In genomic region chr4:138085956-138086355, GRCh38 we compare ENCODE assay signal across 17 cellular contexts.
DNase-seq lines count a peak whose midpoint lies in the region; ATAC-seq, FAIRE-seq and TF ChIP-seq lines count a peak whose summit lies in the region.
"Had no signal": no experiment of that assay in that cellular context is flagged by ENCODE, and none has a peak within 500 bp of the region (broad histone marks: within the 10 kb centered on the region; RNA-seq: fewer than 3 reads in every experiment).

No MANE protein-coding gene starts in this region.

- no peak overlapping the region for H3K18ac ChIP-seq in neuronal stem cell (ENCODE audit: low read length)
- H3K18ac ChIP-seq in mesenchymal stem cell (ENCODE audit: low read depth in 1 of 2, low read length in 2 of 2), result no peak overlapping the region

- peak; percentile 37 for FAIRE-seq in endothelial cell of umbilical vein (lab: Jason Lieb, UNC)
- FAIRE-seq: A204.1, GM12891, H54, HepG2, HTR-8/SVneo had no signal

- H4K20me1 ChIP-seq in endothelial cell of umbilical vein (replicated peaks; ENCODE audit: control insufficient read depth, extremely low read depth, insufficient read depth, low read length), result no peaks in the 10 kb centered on the region

- H2AK5ac ChIP-seq in neuronal stem cell (ENCODE audit: low read depth, low read length) (no peak overlapping the region), mesenchymal stem cell (ENCODE audit: low read length, severe bottlenecking) (no peak overlapping the region)

- peaks cover 0 to 2% (median 0%) of the 10 kb centered on the region in 5 experiments for H3K9me3 Mint-ChIP-seq in brain
- no peaks in the 10 kb centered on the region for H3K9me3 Mint-ChIP-seq in activated T-helper 17 cell treated with anti-CD3 and anti-CD28 coated beads, Interleukin-2, amount 50 U/mL, for 72 hours
- H3K9me3 Mint-ChIP-seq in activated CD8-positive, alpha-beta T cell treated with anti-CD3 and anti-CD28 coated beads for 36 hours, result no peaks in the 10 kb centered on the region
- H3K9me3 Mint-ChIP-seq: CD8-positive, alpha-beta T cell had no signal

- H4K8ac ChIP-seq in neuronal stem cell (ENCODE audit: low read depth, low read length) (no peak overlapping the region), mesenchymal stem cell (ENCODE audit: low read length) (no peak overlapping the region)

- CTCF ChIA-PET in endothelial cell of umbilical vein (lab: Charles Lee), result interaction anchor here (0.6 to 7.1 kb wide), 3 partner anchors 23 to 492 kb away, joined by 3 to 309 read pairs (median 3); no protein-coding TSS in a partner anchor
- CTCF ChIA-PET in activated CD8-positive, alpha-beta T cell treated with anti-CD3 and anti-CD28 coated beads for 36 hours (lab: Charles Lee), result no interaction called here

- WGBS in neuronal stem cell (ENCODE audit: extremely low coverage in 2 of 2, insufficient read length in 2 of 2, insufficient replicate concordance in 1 of 2), 2 donors, result no CpG with 5 or more reads among the region's 6 CpGs
- 98% methylated on average over 4 of the region's 6 CpGs for WGBS in mesenchymal stem cell

- H4K91ac ChIP-seq in neuronal stem cell (ENCODE audit: low read depth, low read length, poor library complexity) (no peak overlapping the region), mesenchymal stem cell (ENCODE audit: low read length) (no peak overlapping the region)

- no peak overlapping the region for H3K4me3 Mint-ChIP-seq in brain
- no peak overlapping the region for H3K4me3 Mint-ChIP-seq in activated T-helper 17 cell treated with anti-CD3 and anti-CD28 coated beads, Interleukin-2, amount 50 U/mL, for 72 hours
- H3K4me3 Mint-ChIP-seq in activated CD8-positive, alpha-beta T cell treated with anti-CD3 and anti-CD28 coated beads for 36 hours, result no peak overlapping the region
- H3K4me3 Mint-ChIP-seq: B cell; CD8-positive, alpha-beta T cell had no signal

- no peak for ATAC-seq in activated T-helper 17 cell treated with anti-CD3 and anti-CD28 coated beads, Interleukin-2, amount 50 U/mL, for 72 hours (replicated peaks)
- ATAC-seq in activated CD8-positive, alpha-beta T cell treated with anti-CD3 and anti-CD28 coated beads for 36 hours, result no peak
- no peak for ATAC-seq in GM19467 (IDR thresholded peaks at IDR 0.05; ENCODE audit: unreplicated experiment)
- ATAC-seq: CD8-positive, alpha-beta T cell; HCT116; HepG2 had no signal

- H3K4me2 ChIP-seq in endothelial cell of umbilical vein (ENCODE audit: insufficient read depth, low read length), result no peak overlapping the region
- no peak overlapping the region for H3K4me2 ChIP-seq in neuronal stem cell (ENCODE audit: insufficient read depth, low read length, poor library complexity, severe bottlenecking)
- no peak overlapping the region for H3K4me2 ChIP-seq in mesenchymal stem cell (ENCODE audit: low read length, poor library complexity, severe bottlenecking)

- no peaks in the 10 kb centered on the region for H3K27me3 ChIP-seq in endothelial cell of umbilical vein (ENCODE audit: control insufficient read depth in 2 of 2, insufficient read depth in 2 of 2, low read length in 2 of 2)
- no peaks in the 10 kb centered on the region for H3K27me3 ChIP-seq in neuronal stem cell (ENCODE audit: control insufficient read depth in 3 of 3, insufficient read depth in 3 of 3, low read depth in 1 of 3, low read length in 3 of 3)
- H3K27me3 ChIP-seq in mesenchymal stem cell (ENCODE audit: control insufficient read depth in 1 of 2, insufficient read depth in 1 of 2, low read length in 2 of 2), result no peaks in the 10 kb centered on the region

- H2BK12ac ChIP-seq in neuronal stem cell (ENCODE audit: low read length), result no peak overlapping the region
- no peak overlapping the region for H2BK12ac ChIP-seq in mesenchymal stem cell (ENCODE audit: low read length in 2 of 2)

- no TSS peak for BruUV-seq in endothelial cell of umbilical vein (replicated peaks; lab: Mats Ljungman, UMichigan)

- H3K9ac ChIP-seq in endothelial cell of umbilical vein (replicated peaks; ENCODE audit: extremely low read depth, insufficient read depth, low read length), result no peak overlapping the region
- H3K9ac ChIP-seq in neuronal stem cell (ENCODE audit: low read depth, low read length, poor library complexity), result no peak overlapping the region
- H3K9ac ChIP-seq in mesenchymal stem cell (ENCODE audit: low read length), result no peak overlapping the region

- H3K14ac ChIP-seq in neuronal stem cell (ENCODE audit: low read length) (no peak overlapping the region), mesenchymal stem cell (ENCODE audit: low read length in 2 of 2) (no peak overlapping the region)

- H3K4ac ChIP-seq in neuronal stem cell (ENCODE audit: low read length) (no peak overlapping the region), mesenchymal stem cell (ENCODE audit: low read depth in 1 of 2, low read length in 2 of 2) (no peak overlapping the region)

- H3K79me1 ChIP-seq in neuronal stem cell (ENCODE audit: low read depth, low read length), result no peaks in the 10 kb centered on the region
- no peaks in the 10 kb centered on the region for H3K79me1 ChIP-seq in mesenchymal stem cell (replicated peaks; ENCODE audit: low read length, poor library complexity, severe bottlenecking)

- H3K27ac ChIP-seq in endothelial cell of umbilical vein (ENCODE audit: insufficient read depth, low read depth, low read length) (no peak overlapping the region), neuronal stem cell (replicated peaks; ENCODE audit: low read length) (no peak overlapping the region), mesenchymal stem cell (ENCODE audit: low read length, poor library complexity, severe bottlenecking) (no peak overlapping the region)
- H3K27ac ChIP-seq: C4-2B had no signal

- DNase-seq in endothelial cell of umbilical vein (ENCODE audit: low read depth, low spot score), result peak; percentile 68
- DNase-seq in neuronal stem cell (ENCODE audit: low spot score), result no peak
- DNase-seq in activated CD8-positive, alpha-beta T cell treated with anti-CD3 and anti-CD28 coated beads for 36 hours, result no peak
- DNase-seq in mesenchymal stem cell, result no peak
- DNase-seq: CD8-positive, alpha-beta T cell; DMS53 had no signal

- H3K9me1 ChIP-seq in endothelial cell of umbilical vein (replicated peaks; ENCODE audit: control insufficient read depth, extremely low read depth, insufficient read depth, low read length), result no peaks in the 10 kb centered on the region

- peak overlapping the region in 3 of 5 experiments; percentile 45 to 90 (median 88) for H3K27ac Mint-ChIP-seq in brain
- no peak overlapping the region for H3K27ac Mint-ChIP-seq in activated T-helper 17 cell treated with anti-CD3 and anti-CD28 coated beads, Interleukin-2, amount 50 U/mL, for 72 hours
- H3K27ac Mint-ChIP-seq in activated CD8-positive, alpha-beta T cell treated with anti-CD3 and anti-CD28 coated beads for 36 hours, result no peak overlapping the region
- H3K27ac Mint-ChIP-seq: B cell; CD8-positive, alpha-beta T cell had no signal

- H3K36me3 ChIP-seq in endothelial cell of umbilical vein (ENCODE audit: control insufficient read depth in 2 of 2, extremely low read depth in 1 of 2, insufficient read depth in 2 of 2, low read length in 2 of 2), result no peaks in the 10 kb centered on the region
- no peaks in the 10 kb centered on the region for H3K36me3 ChIP-seq in neuronal stem cell (replicated peaks in 1 of 2; ENCODE audit: control insufficient read depth in 2 of 2, insufficient read depth in 2 of 2, low read length in 2 of 2)
- no peaks in the 10 kb centered on the region for H3K36me3 ChIP-seq in mesenchymal stem cell (ENCODE audit: control insufficient read depth in 1 of 2, insufficient read depth in 2 of 2, low read depth in 1 of 2, low read length in 2 of 2)

- H2BK15ac ChIP-seq in neuronal stem cell (ENCODE audit: low read length) (no peak overlapping the region), mesenchymal stem cell (ENCODE audit: low read depth, poor library complexity, severe bottlenecking) (no peak overlapping the region)

- no peaks in the 10 kb centered on the region for H3K9me3 ChIP-seq in endothelial cell of umbilical vein (replicated peaks; ENCODE audit: control insufficient read depth, insufficient read depth, low read length)
- no peaks in the 10 kb centered on the region for H3K9me3 ChIP-seq in neuronal stem cell (replicated peaks in 1 of 2; ENCODE audit: control insufficient read depth in 2 of 2, insufficient read depth in 1 of 2, low read depth in 1 of 2, low read length in 2 of 2)
- no peaks in the 10 kb centered on the region for H3K9me3 ChIP-seq in mesenchymal stem cell (ENCODE audit: control insufficient read depth, low read length)

- H2AFZ ChIP-seq in endothelial cell of umbilical vein (ENCODE audit: low read depth, low read length) (peak overlapping the region; percentile 72), neuronal stem cell (ENCODE audit: low read length) (peak overlapping the region; percentile 57), mesenchymal stem cell (ENCODE audit: low read depth, low read length) (no peak overlapping the region)

- H2BK120ac ChIP-seq in neuronal stem cell (ENCODE audit: low read depth, low read length), result no peak overlapping the region
- H2BK120ac ChIP-seq in mesenchymal stem cell (ENCODE audit: low read depth, low read length), result no peak overlapping the region

- dilution Hi-C loops in endothelial cell of umbilical vein (cut with MboI; ENCODE audit: extremely low pct_ligation_motif_present, low sequenced_read_pairs), result no loop called here

- H3K36me3 Mint-ChIP-seq in brain, result no peaks in the 10 kb centered on the region
- H3K36me3 Mint-ChIP-seq in activated T-helper 17 cell treated with anti-CD3 and anti-CD28 coated beads, Interleukin-2, amount 50 U/mL, for 72 hours (ENCODE audit: low read depth), result no peaks in the 10 kb centered on the region
- H3K36me3 Mint-ChIP-seq in activated CD8-positive, alpha-beta T cell treated with anti-CD3 and anti-CD28 coated beads for 36 hours (ENCODE audit: low read depth), result no peaks in the 10 kb centered on the region
- H3K36me3 Mint-ChIP-seq: CD8-positive, alpha-beta T cell had no signal

- H3K4me1 ChIP-seq in endothelial cell of umbilical vein (ENCODE audit: control insufficient read depth, extremely low read depth, insufficient read depth, low read length), result peaks cover 6% of the 10 kb centered on the region
- H3K4me1 ChIP-seq in neuronal stem cell (ENCODE audit: control insufficient read depth in 2 of 2, insufficient read depth in 1 of 2, low read depth in 1 of 2, low read length in 2 of 2), result peaks cover 0 to 2% of the 10 kb centered on the region in 2 donors
- no peaks in the 10 kb centered on the region for H3K4me1 ChIP-seq in mesenchymal stem cell (ENCODE audit: control insufficient read depth, insufficient read depth, low read depth, low read length)

- no peak overlapping the region for H2BK5ac ChIP-seq in neuronal stem cell (ENCODE audit: low read length)
- H2BK5ac ChIP-seq in mesenchymal stem cell (ENCODE audit: low read depth, low read length, poor library complexity, severe bottlenecking), result no peak overlapping the region

- TF ChIP-seq CTCF in brain (conservative IDR thresholded peaks at IDR 0.05), result no peak
- TF ChIP-seq CTCF in endothelial cell of umbilical vein (IDR thresholded peaks at IDR 0.05; ENCODE audit: extremely low read depth in 1 of 2, insufficient read depth in 1 of 2, low read depth in 1 of 2, low read length in 2 of 2), result no peak
- TF ChIP-seq CTCF in activated CD8-positive, alpha-beta T cell treated with anti-CD3 and anti-CD28 coated beads for 36 hours (IDR thresholded peaks at IDR 0.05), result no peak

- H3K27me3 Mint-ChIP-seq in brain, result peaks cover 5% of the 10 kb centered on the region
- no peaks in the 10 kb centered on the region for H3K27me3 Mint-ChIP-seq in activated T-helper 17 cell treated with anti-CD3 and anti-CD28 coated beads, Interleukin-2, amount 50 U/mL, for 72 hours
- no peaks in the 10 kb centered on the region for H3K27me3 Mint-ChIP-seq in activated CD8-positive, alpha-beta T cell treated with anti-CD3 and anti-CD28 coated beads for 36 hours

- H3K79me2 ChIP-seq in endothelial cell of umbilical vein (ENCODE audit: control insufficient read depth, insufficient read depth, low read length), result no peaks in the 10 kb centered on the region

- H3K4me3 ChIP-seq in endothelial cell of umbilical vein (replicated peaks in 1 of 3; ENCODE audit: insufficient read depth in 1 of 3, low read depth in 1 of 3, low read length in 3 of 3) (no peak overlapping the region), neuronal stem cell (ENCODE audit: low read length in 2 of 2) (no peak overlapping the region), mesenchymal stem cell (ENCODE audit: insufficient read depth in 1 of 2, low read depth in 1 of 2, low read length in 2 of 2) (no peak overlapping the region)

- intact Hi-C loops in endothelial cell of umbilical vein (cut with micrococcal nuclease), result no loop called here
- intact Hi-C loops in activated CD8-positive, alpha-beta T cell treated with anti-CD3 and anti-CD28 coated beads for 36 hours (cut with micrococcal nuclease), result no loop called here

- no peak overlapping the region for H3K23ac ChIP-seq in neuronal stem cell (ENCODE audit: low read depth, low read length, poor library complexity)
- no peak overlapping the region for H3K23ac ChIP-seq in mesenchymal stem cell (ENCODE audit: low read length in 2 of 2)

- POLR2A ChIA-PET in endothelial cell of umbilical vein (lab: Charles Lee), result no interaction called here
- POLR2A ChIA-PET in activated CD8-positive, alpha-beta T cell treated with anti-CD3 and anti-CD28 coated beads for 36 hours (lab: Charles Lee), result no interaction called here

- TF ChIP-seq POLR2A in endothelial cell of umbilical vein (IDR thresholded peaks at IDR 0.05; ENCODE audit: low read depth, low read length), result no peak

- peaks cover 38% of the 10 kb centered on the region for H3K4me1 Mint-ChIP-seq in brain
- no peaks in the 10 kb centered on the region for H3K4me1 Mint-ChIP-seq in activated T-helper 17 cell treated with anti-CD3 and anti-CD28 coated beads, Interleukin-2, amount 50 U/mL, for 72 hours
- H3K4me1 Mint-ChIP-seq in activated CD8-positive, alpha-beta T cell treated with anti-CD3 and anti-CD28 coated beads for 36 hours (ENCODE audit: low read depth), result no peaks in the 10 kb centered on the region
- H3K4me1 Mint-ChIP-seq: B cell had no signal

Comparison
In these comparisons a context has a peak if more than half of its experiments do, and no peak if none do; other contexts are left out.
1. H3K27ac Mint-ChIP-seq: peak in brain (3 of 5); none in activated T-helper 17 cell treated with anti-CD3 and anti-CD28 coated beads, Interleukin-2, amount 50 U/mL, for 72 hours (single experiment) and activated CD8-positive, alpha-beta T cell treated with anti-CD3 and anti-CD28 coated beads for 36 hours (single experiment).